In the genomic region with DNA sequence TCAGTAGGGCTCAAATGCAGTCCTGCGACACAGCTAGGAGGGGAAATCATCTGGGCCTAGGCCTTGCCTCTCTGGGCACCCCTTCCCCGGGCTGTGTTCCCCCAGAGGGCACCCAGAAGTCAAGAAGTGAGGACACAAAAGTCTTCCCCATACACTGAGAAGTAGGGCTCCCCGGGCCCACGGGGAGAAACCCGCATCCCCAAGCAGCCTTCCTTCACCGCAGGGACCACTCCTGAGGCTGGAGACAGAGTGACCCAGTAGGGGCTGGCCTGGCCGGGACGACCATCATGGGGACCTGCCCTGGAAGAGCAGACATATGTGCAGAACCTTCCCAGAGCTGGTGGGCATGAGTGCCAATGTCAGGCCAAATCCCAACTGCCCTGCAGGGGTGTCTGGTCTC, we compare ENCODE assay signal across 16 cellular contexts.
DNase-seq lines count a peak whose midpoint lies in the region; TF ChIP-seq lines count a peak whose summit lies in the region.
"Had no signal": no experiment of that assay in that cellular context is flagged by ENCODE, and none has a peak within 500 bp of the region (broad histone marks: within the 10 kb centered on the region; RNA-seq: fewer than 3 reads in every experiment).

No MANE protein-coding gene starts in this region.

- H3K56ac ChIP-seq in H9 (ENCODE audit: insufficient read length, low read depth, low read length): no peak overlapping the region

- H4K20me1 ChIP-seq in H9 (ENCODE audit: control insufficient read depth, insufficient read depth, insufficient read length): no peaks in the 10 kb centered on the region

- no peaks in the 10 kb centered on the region for H3K23me2 ChIP-seq in H9 (ENCODE audit: insufficient read length, low read depth, low read length, poor library complexity, severe bottlenecking)

- H4K5ac ChIP-seq in H9 (ENCODE audit: insufficient read length, low read depth, low read length): no peak overlapping the region

- H3K4me1 ChIP-seq in H9 (ENCODE audit: insufficient read depth, low read length): no peaks in the 10 kb centered on the region

- H3K9me3 ChIP-seq in H9 (ENCODE audit: control insufficient read depth, low read depth, low read length): no peaks in the 10 kb centered on the region

- no peak overlapping the region for H2BK20ac ChIP-seq in H9 (ENCODE audit: low read depth, low read length, poor library complexity, severe bottlenecking)

- H2AK5ac ChIP-seq in H9 (ENCODE audit: insufficient read length, low read length): no peak overlapping the region

- no peak overlapping the region for H2BK12ac ChIP-seq in H9 (ENCODE audit: insufficient read length, low read depth, low read length)

- no peak overlapping the region for H2BK5ac ChIP-seq in H9 (ENCODE audit: insufficient read length, low read length)

- H3K9me3 Mint-ChIP-seq in H9 (peaks cover 0 to 2% of the 10 kb centered on the region in 2 experiments; a peak in 3 of 5 replicates), type B pancreatic cell (peaks cover 5% of the 10 kb centered on the region)

- no peak overlapping the region for H3K23ac ChIP-seq in H9 (ENCODE audit: insufficient read length, low read depth, low read length)

- no peak overlapping the region for H2AFZ ChIP-seq in H9 (ENCODE audit: low read length)
- H2AFZ ChIP-seq: GM23248 had no signal

- TF ChIP-seq CTCF in H9 (conservative IDR thresholded peaks at IDR 0.05) (no peak), coronary artery (IDR thresholded peaks at IDR 0.05) (no peak), type B pancreatic cell (conservative IDR thresholded peaks at IDR 0.05) (no peak)

- WGBS in H9 (ENCODE audit: extremely low coverage, insufficient read length, low lambda C conversion rate): no CpG with 5 or more reads among the region's 8 CpGs

- H3T11ph ChIP-seq in H9 (ENCODE audit: low read length): no peak overlapping the region

- H3K79me1 ChIP-seq in H9 (ENCODE audit: insufficient read depth, low read depth, low read length, poor library complexity, severe bottlenecking): no peaks in the 10 kb centered on the region

- H3K18ac ChIP-seq in H9 (ENCODE audit: insufficient read length, low read depth, low read length): no peak overlapping the region

- H3K4me3 ChIP-seq in coronary artery: no peak overlapping the region
- H3K4me3 ChIP-seq: GM23248 had no signal

- peaks cover 6% of the 10 kb centered on the region for H3K27me3 Mint-ChIP-seq in H9 (ENCODE audit: low read depth)
- H3K27me3 Mint-ChIP-seq in type B pancreatic cell: peaks cover 7% of the 10 kb centered on the region
- H3K27me3 Mint-ChIP-seq: CD4-positive, alpha-beta memory T cell had no signal

- H3K4me2 ChIP-seq in H9 (ENCODE audit: insufficient read depth, insufficient read length, low read length): no peak overlapping the region

- H3K36me3 Mint-ChIP-seq in H9 (ENCODE audit: insufficient read depth in 1 of 3, low read depth in 3 of 3): peaks cover 2 to 4% (median 3%) of the 10 kb centered on the region in 3 experiments; a peak in 5 of 7 replicates
- peaks cover 5% of the 10 kb centered on the region for H3K36me3 Mint-ChIP-seq in type B pancreatic cell
- H3K36me3 Mint-ChIP-seq: CD4-positive, alpha-beta memory T cell had no signal

- H3K4me3 Mint-ChIP-seq in H9 (no peak overlapping the region), type B pancreatic cell (no peak overlapping the region)
- H3K4me3 Mint-ChIP-seq: CD4-positive, alpha-beta memory T cell had no signal

- no peak overlapping the region for H2BK120ac ChIP-seq in H9 (ENCODE audit: low read depth, low read length, poor library complexity, severe bottlenecking)

- DNase-seq in H9 (peak; percentile 15), coronary artery (ENCODE audit: low spot score) (peak; percentile 46), mesenteric fat pad (ENCODE audit: low spot score) (peak; percentile 79), type B pancreatic cell (ENCODE audit: extremely low spot score, unreplicated experiment) (peak; percentile 62), NCI-H524 (lab: John Stamatoyannopoulos, UW) (no peak), GM03348 (ENCODE audit: low spot score) (no peak)
- no peak for DNase-seq in NK-92 treated with Interleukin-12 subunit alpha and Interleukin-12 subunit beta, amount 100 ng/mL, for 24 hours (lab: John Stamatoyannopoulos, UW)
- DNase-seq: C1 segment of cervical spinal cord; Calu3; CD4-positive, alpha-beta memory T cell; COR-L47; DMS53; DMS79 treated with DMSO at 0.1 percent for 48 hours; GF-D8; GM23248; H7 had no signal

- H3K14ac ChIP-seq in H9 (ENCODE audit: insufficient read depth, low read length): no peak overlapping the region

- H4K91ac ChIP-seq in H9 (ENCODE audit: insufficient read length, low read depth, low read length): no peak overlapping the region

- no peaks in the 10 kb centered on the region for H3K27me3 ChIP-seq in H9 (ENCODE audit: insufficient read depth, low read length)

- H3K27ac ChIP-seq in H9 (ENCODE audit: insufficient read length, low read depth, low read length): no peak overlapping the region
- no peak overlapping the region for H3K27ac ChIP-seq in coronary artery
- H3K27ac ChIP-seq: GM23248 had no signal

- H2BK15ac ChIP-seq in H9 (ENCODE audit: low read depth, low read length): no peak overlapping the region

- no peak overlapping the region for H3K9ac ChIP-seq in H9 (ENCODE audit: extremely low read depth, insufficient read length, low read length)
- H3K9ac ChIP-seq: GM23248 had no signal

- H4K8ac ChIP-seq in H9 (replicated peaks; ENCODE audit: insufficient read length, low read depth, low read length): no peak overlapping the region

- peaks cover 0 to 10% of the 10 kb centered on the region in 2 experiments; a peak in 2 of 4 replicates for H3K4me1 Mint-ChIP-seq in H9
- peaks cover 15% of the 10 kb centered on the region for H3K4me1 Mint-ChIP-seq in type B pancreatic cell (ENCODE audit: unreplicated experiment)
- H3K4me1 Mint-ChIP-seq: CD4-positive, alpha-beta memory T cell had no signal

- H3K79me2 ChIP-seq in H9 (ENCODE audit: insufficient read depth, low read length): no peaks in the 10 kb centered on the region

- no peak overlapping the region for H3K27ac Mint-ChIP-seq in H9
- no peak overlapping the region for H3K27ac Mint-ChIP-seq in type B pancreatic cell
- H3K27ac Mint-ChIP-seq: CD4-positive, alpha-beta memory T cell had no signal

- no peak overlapping the region for H3K4ac ChIP-seq in H9 (ENCODE audit: low read depth, low read length)

Comparison
In these comparisons a context has a peak if more than half of its experiments do, and no peak if none do; other contexts are left out.
1. DNase-seq: peak in H9 (single experiment), coronary artery (single experiment), mesenteric fat pad (single experiment) and type B pancreatic cell (single experiment); none in NCI-H524 (0 of 2), GM03348 (single experiment) and NK-92 treated with Interleukin-12 subunit alpha and Interleukin-12 subunit beta, amount 100 ng/mL, for 24 hours (single experiment).